ENCODE assay signal across 1 cellular context in genomic region chr4:100093091-100093866, GRCh38.
A peak's percentile ranks its signal among the peaks of the same experiment; 100 is the strongest.
TF ChIP-seq lines count a peak whose summit lies in the region.

No MANE protein-coding gene starts in this region.

TF ChIP-seq in K562, 482 proteins besides CTCF, POLR2A, EP300 and RAD21 (continued from another document):
- no peak for TF ChIP-seq ZNF740 (CRISPR knock-in tag; IDR thresholded peaks at IDR 0.05)
- no peak for TF ChIP-seq ZNF740 (tag; IDR thresholded peaks at IDR 0.05)
- no peak for TF ChIP-seq E2F8 (IDR thresholded peaks at IDR 0.05; ENCODE audit: low read depth, partially characterized antibody)
- no peak for TF ChIP-seq CREB3L1 (IDR thresholded peaks at IDR 0.05; ENCODE audit: borderline replicate concordance, low read depth)
- no peak for TF ChIP-seq NKRF (IDR thresholded peaks at IDR 0.05; ENCODE audit: borderline replicate concordance)
- TF ChIP-seq ZNF77 (CRISPR knock-in tag; IDR thresholded peaks at IDR 0.05) = no peak
- TF ChIP-seq EP400 (IDR thresholded peaks at IDR 0.05) = no peak
- peak in 1 of 2 experiments; percentile 64; a peak in 1 of 4 replicates for TF ChIP-seq MAZ (CRISPR knock-in tag; conservative IDR thresholded peaks at IDR 0.05 in 1 of 2, IDR thresholded peaks at IDR 0.05 in 1 of 2)
- TF ChIP-seq ZNF3 (CRISPR knock-in tag; IDR thresholded peaks at IDR 0.05) = no peak
- no peak for TF ChIP-seq E2F3 (CRISPR knock-in tag; IDR thresholded peaks at IDR 0.05)
- TF ChIP-seq EHMT2 (IDR thresholded peaks at IDR 0.05) = no peak
- peak; percentile 47 for TF ChIP-seq SMC3 (conservative IDR thresholded peaks at IDR 0.05; ENCODE audit: insufficient read depth, low read depth, low read length)
- TF ChIP-seq RCOR1 (IDR thresholded peaks at IDR 0.05; ENCODE audit: borderline replicate concordance in 1 of 2, low read depth in 2 of 2, low read length in 2 of 2) = no peak
- TF ChIP-seq AFF1 (IDR thresholded peaks at IDR 0.05; ENCODE audit: low read depth in 1 of 2, partially characterized antibody in 2 of 2) = no peak
- TF ChIP-seq RBM34 (IDR thresholded peaks at IDR 0.05; ENCODE audit: borderline replicate concordance, insufficient read depth, low read length) = no peak
- no peak for TF ChIP-seq E2F4 (CRISPR knock-in tag; IDR thresholded peaks at IDR 0.05; ENCODE audit: low read depth)
- TF ChIP-seq POLR2AphosphoS5 (IDR thresholded peaks at IDR 0.05; ENCODE audit: control insufficient read depth, insufficient read depth, low read depth, low read length) = no peak
- TF ChIP-seq TCF15 (CRISPR knock-in tag; IDR thresholded peaks at IDR 0.05) = no peak
- TF ChIP-seq TAF7 (tag; IDR thresholded peaks at IDR 0.05) = no peak
- no peak for TF ChIP-seq BCL6 (CRISPR knock-in tag; IDR thresholded peaks at IDR 0.05)
- TF ChIP-seq USF2 (CRISPR knock-in tag; IDR thresholded peaks at IDR 0.05) = no peak
- no peak for TF ChIP-seq PCBP2 (IDR thresholded peaks at IDR 0.05; ENCODE audit: low read depth, low read length, poor library complexity, severe bottlenecking)
- TF ChIP-seq MITF (IDR thresholded peaks at IDR 0.05) = no peak
